ENCODE assay signal across 29 cellular contexts in genomic region chr7:42666994-42667393, GRCh38.
"Had no signal": no experiment of that assay in that cellular context is flagged by ENCODE, and none has a peak within 500 bp of the region (broad histone marks: within the 10 kb centered on the region; RNA-seq: fewer than 3 reads in every experiment).

No MANE protein-coding gene starts in this region.

- H3K27ac Mint-ChIP-seq: dendritic cell treated with granulocyte-macrophage colony-stimulating factor and Interleukin-4, amounts not matched to agents 40 ng/mL and 50 ng/mL, for 4 days; effector memory CD8-positive, alpha-beta T cell; endodermal cell had no signal

- FAIRE-seq: colon, endometrium, endothelial cell of umbilical vein, frontal cortex had no signal

- ATAC-seq: effector memory CD8-positive, alpha-beta T cell; esophagus mucosa; foreskin keratinocyte; gastrocnemius medialis; gastroesophageal sphincter; heart left ventricle; heart right ventricle had no signal

- H3K4me1 Mint-ChIP-seq: endodermal cell had no signal

- H3K4me3 Mint-ChIP-seq: dendritic cell treated with granulocyte-macrophage colony-stimulating factor and Interleukin-4, amounts not matched to agents 40 ng/mL and 50 ng/mL, for 4 days; effector memory CD8-positive, alpha-beta T cell; endodermal cell had no signal

- H3K27ac ChIP-seq: colonic mucosa, coronary artery, dorsolateral prefrontal cortex, epithelial cell of prostate, esophagus muscularis mucosa, esophagus squamous epithelium, foreskin keratinocyte, gastrocnemius medialis, gastroesophageal sphincter, heart left ventricle, heart right ventricle had no signal

- H3K27me3 Mint-ChIP-seq: dendritic cell treated with granulocyte-macrophage colony-stimulating factor and Interleukin-4, amounts not matched to agents 40 ng/mL and 50 ng/mL, for 4 days; effector memory CD8-positive, alpha-beta T cell had no signal

- H3K4me1 ChIP-seq: colonic mucosa, gastrocnemius medialis, gastroesophageal sphincter, heart left ventricle, heart right ventricle had no signal

- H3K4me3 ChIP-seq: colonic mucosa, coronary artery, dorsolateral prefrontal cortex, esophagus muscularis mucosa, esophagus squamous epithelium, gastrocnemius medialis, gastroesophageal sphincter, heart left ventricle, heart right ventricle had no signal

- H3K36me3 ChIP-seq: colonic mucosa, esophagus muscularis mucosa, esophagus squamous epithelium, gastrocnemius medialis, gastroesophageal sphincter, heart left ventricle, heart right ventricle had no signal

- DNase-seq: colonic mucosa; cortex of kidney; dermis blood vessel endothelial cell; dorsolateral prefrontal cortex; effector CD4-positive, alpha-beta T cell; effector CD8-positive, alpha-beta T cell; effector memory CD4-positive, alpha-beta T cell; effector memory CD8-positive, alpha-beta T cell; endodermal cell; erythroblast; esophagus squamous epithelium; foreskin fibroblast; foreskin keratinocyte; foreskin melanocyte; gastrocnemius medialis; glutamatergic neuron; head of caudate nucleus; heart left ventricle; heart right ventricle had no signal

- H3K9me3 ChIP-seq: colonic mucosa, gastrocnemius medialis had no signal

- H3K27me3 ChIP-seq: colonic mucosa, esophagus muscularis mucosa, esophagus squamous epithelium, foreskin keratinocyte, gastrocnemius medialis, gastroesophageal sphincter, heart left ventricle, heart right ventricle had no signal
